Comparison of ENCODE assay signal across 8 cellular contexts in genomic region chr19:58182577-58182988, GRCh38. TPM values are rescaled to one million over a fixed set of nuclear protein-coding genes. Genes with fewer than 3 reads are reported as not detected.
A peak's percentile ranks its signal among the peaks of the same experiment; 100 is the strongest.
DNase-seq lines count a peak whose midpoint lies in the region; ATAC-seq and TF ChIP-seq lines count a peak whose summit lies in the region.

No MANE protein-coding gene starts in this region.

- H3K36me3 Mint-ChIP-seq in stimulated activated naive CD8-positive, alpha-beta T cell treated with anti-CD3 and anti-CD28 coated beads, Interleukin-15, Interleukin-2, amounts not matched to agents 100 ng/mL and 50 ng/mL, for 24 hours (ENCODE audit: low read depth): peaks cover 63% of the 10 kb centered on the region
- peaks cover 54% of the 10 kb centered on the region for H3K36me3 Mint-ChIP-seq in natural killer cell treated with Interleukin-12 subunit alpha and Interleukin-12 subunit beta and Interleukin-15 and Interleukin-18, amount 100 ng/mL, for 72 hours

- no peak for TF ChIP-seq POLR2A in tibial nerve (IDR thresholded peaks at IDR 0.05)

- peak overlapping the region; percentile 92 to 99 (median 95) for H3K4me3 ChIP-seq in tibial nerve

- H3K9me3 ChIP-seq in tibial nerve: peaks cover 17 to 100% (median 59%) of the 10 kb centered on the region in 4 donors

- peaks cover 33% of the 10 kb centered on the region for H3K9me3 Mint-ChIP-seq in stimulated activated naive CD8-positive, alpha-beta T cell treated with anti-CD3 and anti-CD28 coated beads, Interleukin-15, Interleukin-2, amounts not matched to agents 100 ng/mL and 50 ng/mL, for 24 hours
- H3K9me3 Mint-ChIP-seq in natural killer cell treated with Interleukin-12 subunit alpha and Interleukin-12 subunit beta and Interleukin-15 and Interleukin-18, amount 100 ng/mL, for 72 hours: peaks cover 18% of the 10 kb centered on the region

- no peak for DNase-seq in stimulated activated naive CD8-positive, alpha-beta T cell treated with anti-CD3 and anti-CD28 coated beads, Interleukin-15, Interleukin-2, amounts not matched to agents 100 U/mL and 50 U/mL, for 24 hours
- DNase-seq in T-helper 1 cell: peak in 4 of 5 donors; percentile 79 to 87 (median 82)
- peak; percentile 93 for DNase-seq in natural killer cell treated with Interleukin-12 subunit alpha and Interleukin-12 subunit beta and Interleukin-15 and Interleukin-18, amount 100 ng/mL, for 72 hours (ENCODE audit: low spot score)
- DNase-seq in tibial nerve (ENCODE audit: low spot score in 2 of 2): no peak
- DNase-seq in omental fat pad (ENCODE audit: low spot score): no peak

- H3K27ac Mint-ChIP-seq in stimulated activated naive CD8-positive, alpha-beta T cell treated with anti-CD3 and anti-CD28 coated beads, Interleukin-15, Interleukin-2, amounts not matched to agents 100 ng/mL and 50 ng/mL, for 24 hours: peak overlapping the region; percentile 98
- peak overlapping the region; percentile 99 to 100 for H3K27ac Mint-ChIP-seq in natural killer cell treated with Interleukin-12 subunit alpha and Interleukin-12 subunit beta and Interleukin-15 and Interleukin-18, amount 100 ng/mL, for 72 hours

- no peak for ATAC-seq in stimulated activated naive CD8-positive, alpha-beta T cell treated with anti-CD3 and anti-CD28 coated beads, Interleukin-15, Interleukin-2, amounts not matched to agents 100 U/mL and 50 U/mL, for 24 hours
- ATAC-seq in natural killer cell treated with Interleukin-12 subunit alpha and Interleukin-12 subunit beta and Interleukin-15 and Interleukin-18, amount 100 ng/mL, for 72 hours: peak in 1 of 2 donors; percentile 91
- ATAC-seq in omental fat pad (ENCODE audit: low FRiP score) (no peak), GM18517 (IDR thresholded peaks at IDR 0.05; ENCODE audit: unreplicated experiment) (no peak)

- no peaks in the 10 kb centered on the region for H3K27me3 Mint-ChIP-seq in stimulated activated naive CD8-positive, alpha-beta T cell treated with anti-CD3 and anti-CD28 coated beads, Interleukin-15, Interleukin-2, amounts not matched to agents 100 ng/mL and 50 ng/mL, for 24 hours
- no peaks in the 10 kb centered on the region for H3K27me3 Mint-ChIP-seq in natural killer cell treated with Interleukin-12 subunit alpha and Interleukin-12 subunit beta and Interleukin-15 and Interleukin-18, amount 100 ng/mL, for 72 hours

- peak overlapping the region; percentile 93 for H3K4me3 Mint-ChIP-seq in stimulated activated naive CD8-positive, alpha-beta T cell treated with anti-CD3 and anti-CD28 coated beads, Interleukin-15, Interleukin-2, amounts not matched to agents 100 ng/mL and 50 ng/mL, for 24 hours
- H3K4me3 Mint-ChIP-seq in natural killer cell treated with Interleukin-12 subunit alpha and Interleukin-12 subunit beta and Interleukin-15 and Interleukin-18, amount 100 ng/mL, for 72 hours: peak overlapping the region; percentile 99

- peaks cover 2 to 89% (median 23%) of the 10 kb centered on the region in 3 donors for H3K36me3 ChIP-seq in tibial nerve

- H3K4me1 Mint-ChIP-seq in stimulated activated naive CD8-positive, alpha-beta T cell treated with anti-CD3 and anti-CD28 coated beads, Interleukin-15, Interleukin-2, amounts not matched to agents 100 ng/mL and 50 ng/mL, for 24 hours (ENCODE audit: low read depth): peaks cover 27% of the 10 kb centered on the region
- H3K4me1 Mint-ChIP-seq in natural killer cell treated with Interleukin-12 subunit alpha and Interleukin-12 subunit beta and Interleukin-15 and Interleukin-18, amount 100 ng/mL, for 72 hours (ENCODE audit: low read depth in 2 of 2): peaks cover 20 to 22% of the 10 kb centered on the region in 2 donors

- no peak for TF ChIP-seq EP300 in tibial nerve (IDR thresholded peaks at IDR 0.05)

- TF ChIP-seq CTCF in tibial nerve (IDR thresholded peaks at IDR 0.05) (no peak), omental fat pad (IDR thresholded peaks at IDR 0.05) (no peak)

- H3K27ac ChIP-seq in cingulate gyrus (ENCODE audit: low read depth, low read length) (peak overlapping the region; percentile 98), tibial nerve (peak overlapping the region; percentile 99 to 100 (median 100))

- H3K4me1 ChIP-seq in tibial nerve: peaks cover 0 to 8% (median 0%) of the 10 kb centered on the region in 4 donors

- H3K27me3 ChIP-seq in tibial nerve: no peaks in the 10 kb centered on the region

- WGBS in tibial nerve, 2 donors: 4% methylated on average over 17 of the region's 17 CpGs

RNA-seq across cellular contexts. Expression of gene ZNF274, which starts 0.3 kb away (rescaled TPM):
- total RNA-seq in natural killer cell treated with Interleukin-12 subunit alpha and Interleukin-12 subunit beta and Interleukin-15 and Interleukin-18, amount 100 ng/mL, for 72 hours: 10 to 100 TPM; 20.4 to 31.7 TPM
- total RNA-seq in tibial nerve (10 to 100 TPM; 27.3 to 38.8 (median 33.8) TPM), omental fat pad (10 to 100 TPM; 16.5 to 30.4 (median 21.7) TPM)

RNA-seq across cellular contexts. Expression of gene ZNF329, which starts 32.0 kb away (rescaled TPM):
- 1 to 10 TPM; 2.7 to 7.3 TPM for total RNA-seq in natural killer cell treated with Interleukin-12 subunit alpha and Interleukin-12 subunit beta and Interleukin-15 and Interleukin-18, amount 100 ng/mL, for 72 hours
- 10 to 100 TPM in 2 of 4 donors, 1 to 10 TPM in 2; 9.3 to 14.0 (median 9.9) TPM for total RNA-seq in tibial nerve
- total RNA-seq in omental fat pad: 1 to 10 TPM; 5.1 to 8.5 (median 7.4) TPM

RNA-seq across cellular contexts. Expression of gene ZNF544, which starts 46.1 kb away (rescaled TPM):
- total RNA-seq in natural killer cell treated with Interleukin-12 subunit alpha and Interleukin-12 subunit beta and Interleukin-15 and Interleukin-18, amount 100 ng/mL, for 72 hours: 10 to 100 TPM; 40.9 to 48.2 TPM
- total RNA-seq in tibial nerve (10 to 100 TPM; 35.2 to 55.2 (median 53.3) TPM), omental fat pad (10 to 100 TPM; 21.2 to 31.2 (median 28.4) TPM)

Comparison
In these comparisons a context has a peak if more than half of its experiments do, and no peak if none do; other contexts are left out.
1. DNase-seq: peak in T-helper 1 cell (4 of 5) and natural killer cell treated with Interleukin-12 subunit alpha and Interleukin-12 subunit beta and Interleukin-15 and Interleukin-18, amount 100 ng/mL, for 72 hours (single experiment); none in stimulated activated naive CD8-positive, alpha-beta T cell treated with anti-CD3 and anti-CD28 coated beads, Interleukin-15, Interleukin-2, amounts not matched to agents 100 U/mL and 50 U/mL, for 24 hours (single experiment), tibial nerve (0 of 2) and omental fat pad (single experiment).